Comparison of ENCODE assay signal across 32 cellular contexts in the genomic region with DNA sequence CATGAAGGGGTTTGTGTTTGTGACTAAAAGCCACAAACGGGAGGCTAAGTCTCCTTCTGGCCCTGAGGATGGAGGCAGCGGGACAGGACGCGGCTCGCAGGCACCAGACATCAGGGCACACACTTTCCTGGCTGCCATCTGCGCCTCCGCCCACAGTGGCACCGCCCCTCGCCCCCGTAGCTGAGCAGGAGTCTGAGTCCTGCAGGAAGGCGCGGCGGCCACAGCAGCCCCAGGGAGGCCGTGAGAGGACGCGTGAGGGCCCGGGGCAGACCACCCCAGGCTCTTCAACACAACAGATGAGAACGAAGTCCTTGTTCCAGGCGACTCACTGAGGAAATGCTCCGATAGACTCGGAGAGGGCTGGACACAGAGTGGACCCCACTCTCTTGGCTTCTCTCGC.
"Had no signal": no experiment of that assay in that cellular context is flagged by ENCODE, and none has a peak within 500 bp of the region (broad histone marks: within the 10 kb centered on the region; RNA-seq: fewer than 3 reads in every experiment).

No MANE protein-coding gene starts in this region.

- H3K36me3 ChIP-seq: adrenal gland, ascending aorta, brain microvascular endothelial cell, breast epithelium, cardiac muscle cell had no signal

- DNase-seq: activated effector memory CD4-positive, alpha-beta T cell treated with anti-CD3 and anti-CD28 coated beads, Interleukin-2, amount 50 U/mL, for 16 hours; activated effector memory CD4-positive, alpha-beta T cell treated with Interleukin-2 at 50 U/mL for 16 hours; activated gamma-delta T cell; activated gamma-delta T cell treated with Interleukin-2 at 50 U/mL for 16 hours; activated naive CD4-positive, alpha-beta T cell; activated naive CD4-positive, alpha-beta T cell treated with anti-CD3 and anti-CD28 coated beads for 36 hours; activated naive CD4-positive, alpha-beta T cell treated with anti-CD3 and anti-CD28 coated beads, Interleukin-2, amount 10 ng/mL, durations not matched to agents 7 days and 5 days; activated naive CD4-positive, alpha-beta T cell treated with anti-CD3 and anti-CD28 coated beads, Interleukin-2, amount 50 U/mL, for 16 hours; activated naive CD4-positive, alpha-beta T cell treated with Interleukin-2 at 50 U/mL for 16 hours; activated naive CD8-positive, alpha-beta T cell treated with anti-CD3 and anti-CD28 coated beads for 36 hours; activated naive CD8-positive, alpha-beta T cell treated with anti-CD3 and anti-CD28 coated beads, Interleukin-2, amount 10 ng/mL, durations not matched to agents 7 days and 5 days; activated naive CD8-positive, alpha-beta T cell treated with anti-CD3 and anti-CD28 coated beads, Interleukin-2, amount 50 U/mL, for 24 hours; activated T-cell treated with anti-CD3 and anti-CD28 coated beads, Interleukin-2, amount 50 U/mL, for 1 hour; activated T-cell treated with anti-CD3 and anti-CD28 coated beads, Interleukin-2, amount 50 U/mL, for 24 hours; activated T-cell treated with anti-CD3 and anti-CD28 coated beads, Interleukin-2, amount 50 U/mL, for 4 hours; activated T-cell treated with anti-CD3 and anti-CD28 coated beads, Interleukin-2, amount 50 U/mL, for 48 hours; activated T-cell treated with anti-CD3 and anti-CD28 coated beads, Interleukin-2, amount 50 U/mL, for 72 hours; adrenal gland; amniotic stem cell; amygdala; anterior cingulate cortex; aorta; body of pancreas; brain microvascular endothelial cell; caudate nucleus; central memory CD4-positive, alpha-beta T cell; cerebellar nuclear complex had no signal

- H3K27ac ChIP-seq: adrenal gland, ascending aorta, body of pancreas, brain microvascular endothelial cell, breast epithelium, cardiac muscle cell had no signal

- H3K4me3 ChIP-seq: adrenal gland, ascending aorta, body of pancreas, breast epithelium, cardiac muscle cell had no signal

- H3K4me1 ChIP-seq: adrenal gland, ascending aorta, body of pancreas, breast epithelium had no signal

- H3K9me3 ChIP-seq: adrenal gland, ascending aorta, body of pancreas, breast epithelium had no signal

- ATAC-seq: activated naive CD4-positive, alpha-beta T cell treated with anti-CD3 and anti-CD28 coated beads, Interleukin-2, amount 50 U/mL, for 72 hours; activated naive CD8-positive, alpha-beta T cell treated with anti-CD3 and anti-CD28 coated beads, Interleukin-2, amount 50 U/mL, for 24 hours; activated T-cell treated with anti-CD3 and anti-CD28 coated beads, Interleukin-2, amount 50 U/mL, for 4 hours; activated T-cell treated with anti-CD3 and anti-CD28 coated beads, Interleukin-2, amount 50 U/mL, for 72 hours; activated T-helper 17 cell treated with anti-CD3 and anti-CD28 coated beads, Interleukin-2, amount 50 U/mL, for 72 hours; body of pancreas had no signal

- H3K27me3 ChIP-seq: ascending aorta had no signal
